In genomic region chr3:69209413-69209812, GRCh38 we compare ENCODE assay signal across 18 cellular contexts.
DNase-seq lines count a peak whose midpoint lies in the region; ATAC-seq and TF ChIP-seq lines count a peak whose summit lies in the region.
"Had no signal": no experiment of that assay in that cellular context is flagged by ENCODE, and none has a peak within 500 bp of the region (broad histone marks: within the 10 kb centered on the region; RNA-seq: fewer than 3 reads in every experiment).

No MANE protein-coding gene starts in this region.

- peak overlapping the region; percentile 46 for H3K27ac ChIP-seq in PC-9
- H3K27ac ChIP-seq: GM23248 had no signal

- peaks cover 26 to 42% of the 10 kb centered on the region in 2 donors for H3K36me3 Mint-ChIP-seq in CD14-positive monocyte

- no peaks in the 10 kb centered on the region for H3K79me2 ChIP-seq in PC-9 (ENCODE audit: low read depth)

- H3F3A ChIP-seq in PC-9 (ENCODE audit: insufficient read depth, low read depth): peaks cover 24% of the 10 kb centered on the region

- no peaks in the 10 kb centered on the region for H3K27me3 Mint-ChIP-seq in CD14-positive monocyte (ENCODE audit: low read depth in 3 of 3)
- H3K27me3 Mint-ChIP-seq: B cell; CD4-positive, alpha-beta memory T cell had no signal

- no peaks in the 10 kb centered on the region for H3K9me2 ChIP-seq in PC-9 (ENCODE audit: insufficient read depth)

- ATAC-seq in HG03439 (IDR thresholded peaks at IDR 0.05; ENCODE audit: unreplicated experiment): no peak
- ATAC-seq: HCT116 had no signal

- TF ChIP-seq CTCF in CD14-positive monocyte (IDR thresholded peaks at IDR 0.05) (no peak), PC-9 (conservative IDR thresholded peaks at IDR 0.05) (no peak), epithelial cell of esophagus (IDR thresholded peaks at IDR 0.05; ENCODE audit: insufficient read depth, low read depth, low read length, missing control alignments) (no peak), lower leg skin (IDR thresholded peaks at IDR 0.05) (no peak)

- H3K4me1 Mint-ChIP-seq in CD14-positive monocyte: peaks cover 27% of the 10 kb centered on the region
- H3K4me1 Mint-ChIP-seq: B cell had no signal

- CTCF ChIA-PET in PC-9 (lab: Charles Lee): no interaction called here

- peaks cover 44% of the 10 kb centered on the region for H3K4me1 ChIP-seq in PC-9 (replicated peaks; ENCODE audit: insufficient read depth)

- no peak overlapping the region for H3K4me2 ChIP-seq in PC-9

- DNase-seq in CD14-positive monocyte (ENCODE audit: low spot score) (no peak), CD1c-positive myeloid dendritic cell (ENCODE audit: extremely low spot score) (peak; percentile 72), PC-9 (peak in 1 of 2 experiments; percentile 63), epithelial cell of esophagus (ENCODE audit: low read depth) (peak; percentile 72), NCI-H1417 treated with DMSO at 0.1 percent for 48 hours (lab: John Stamatoyannopoulos, UW) (no peak), lower leg skin (ENCODE audit: low spot score in 2 of 2) (no peak)
- DNase-seq: CD4-positive, alpha-beta memory T cell; DND-41; GM23248; NCI-H1092 treated with DMSO at 0.1 percent for 48 hours; NCI-H1694; NCI-H345; NCI-H526; RPMI8226; SW 1271 had no signal

- H3K4me3 ChIP-seq in PC-9: no peak overlapping the region
- H3K4me3 ChIP-seq in epithelial cell of esophagus (ENCODE audit: low read length): no peak overlapping the region
- H3K4me3 ChIP-seq in lower leg skin (ENCODE audit: low read depth, poor library complexity, severe bottlenecking): no peak overlapping the region
- H3K4me3 ChIP-seq: GM23248 had no signal

- TF ChIP-seq POLR2A in lower leg skin (IDR thresholded peaks at IDR 0.05): no peak

- no peaks in the 10 kb centered on the region for H3K36me3 ChIP-seq in PC-9 (ENCODE audit: low read depth)

- POLR2A ChIA-PET in PC-9 (lab: Charles Lee; ENCODE audit: unreplicated experiment): interaction anchor here (0.6 kb wide), 1 partner anchor 1193 kb away, joined by 3 read pairs; no protein-coding TSS in a partner anchor

- H3K27me3 ChIP-seq in PC-9 (ENCODE audit: insufficient read depth, low read depth): no peaks in the 10 kb centered on the region

- H3K9me3 ChIP-seq in PC-9 (ENCODE audit: insufficient read depth, low read depth): no peaks in the 10 kb centered on the region

- H2AFZ ChIP-seq in PC-9: no peak overlapping the region
- H2AFZ ChIP-seq: GM23248 had no signal

- intact Hi-C loops in CD14-positive monocyte (cut with micrococcal nuclease): no loop called here
- intact Hi-C loops in PC-9 (cut with micrococcal nuclease; ENCODE audit: unreplicated experiment): no loop called here
- intact Hi-C loops in lower leg skin (cut with DNase I; ENCODE audit: low total_unique reads): no loop called here

- H3K4me3 Mint-ChIP-seq in CD14-positive monocyte: no peak overlapping the region
- H3K4me3 Mint-ChIP-seq: B cell; CD4-positive, alpha-beta memory T cell had no signal

- no peaks in the 10 kb centered on the region for H4K20me1 ChIP-seq in PC-9 (ENCODE audit: insufficient read depth)

- H3K9me3 Mint-ChIP-seq in CD14-positive monocyte: peaks cover 0 to 2% (median 0%) of the 10 kb centered on the region in 7 donors
- H3K9me3 Mint-ChIP-seq: CD4-positive, alpha-beta memory T cell had no signal

- H3K27ac Mint-ChIP-seq in CD14-positive monocyte: peak overlapping the region in 4 of 7 donors; percentile 32 to 68 (median 54)
- H3K27ac Mint-ChIP-seq: B cell had no signal

- BruUV-seq in PC-9 (replicated peaks; lab: Mats Ljungman, UMichigan): no TSS peak

Comparison
In these comparisons a context has a peak if more than half of its experiments do, and no peak if none do; other contexts are left out.
1. DNase-seq: peak in CD1c-positive myeloid dendritic cell (single experiment) and epithelial cell of esophagus (single experiment); none in CD14-positive monocyte (single experiment), NCI-H1417 treated with DMSO at 0.1 percent for 48 hours (single experiment) and lower leg skin (0 of 2).